In the genomic region with DNA sequence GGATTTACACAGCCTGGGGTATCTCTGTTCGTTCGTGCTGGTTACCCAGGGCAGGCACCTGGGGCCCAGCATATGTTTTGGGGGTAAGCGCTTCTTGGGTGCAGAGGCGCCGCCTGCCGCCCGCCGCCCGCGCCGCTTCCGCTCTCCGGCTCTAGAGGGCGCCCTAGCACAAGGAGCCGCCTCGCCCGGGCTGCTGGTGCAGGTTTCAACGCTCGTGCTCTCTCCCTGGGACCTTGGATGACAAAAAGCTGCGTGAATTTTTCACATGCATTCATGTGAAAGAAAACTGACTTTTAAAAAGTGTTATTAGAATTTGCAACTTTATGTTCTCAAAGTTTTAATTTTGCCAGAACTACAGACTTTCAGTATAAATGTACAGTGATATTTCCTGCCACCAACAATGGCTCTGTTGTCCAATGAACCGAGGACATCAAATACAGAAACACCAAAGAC, we compare ENCODE assay signal across 8 cellular contexts. TPM values are rescaled to one million over a fixed set of nuclear protein-coding genes. Genes with fewer than 3 reads are reported as not detected.
DNase-seq lines count a peak whose midpoint lies in the region; ATAC-seq, FAIRE-seq and TF ChIP-seq lines count a peak whose summit lies in the region.

No MANE protein-coding gene starts in this region.

- no peak overlapping the region for H3K4ac ChIP-seq in IMR-90 (ENCODE audit: low read depth, low read length)

- no peak overlapping the region for H4K91ac ChIP-seq in IMR-90 (ENCODE audit: insufficient read depth, low read depth, low read length)

- ATAC-seq in GM21619 (IDR thresholded peaks at IDR 0.05; ENCODE audit: unreplicated experiment) (peak; percentile 86), IMR-90 (ENCODE audit: low read depth) (peak; percentile 97)

- no peaks in the 10 kb centered on the region for H4K20me1 ChIP-seq in IMR-90 (ENCODE audit: insufficient read depth, low read length)
- H4K20me1 ChIP-seq in SU-DHL-6 (ENCODE audit: low read depth, low read length) = no peaks in the 10 kb centered on the region

- no peak overlapping the region for H3K18ac ChIP-seq in IMR-90 (ENCODE audit: low read depth, low read length)

- H3K79me1 ChIP-seq in IMR-90 (ENCODE audit: low read depth in 1 of 2, low read length in 2 of 2) = no peaks in the 10 kb centered on the region

- FAIRE-seq in G401.6 (lab: Jason Lieb, UNC) = peak; percentile 80

- no peak overlapping the region for H4K5ac ChIP-seq in IMR-90 (ENCODE audit: low read depth, low read length)

- no peaks in the 10 kb centered on the region for H3K27me3 Mint-ChIP-seq in activated naive CD8-positive, alpha-beta T cell treated with anti-CD3 and anti-CD28 coated beads for 36 hours

- H3K27ac ChIP-seq in IMR-90 (ENCODE audit: insufficient read depth, low read length) (no peak overlapping the region), SU-DHL-6 (ENCODE audit: low read depth, low read length) (no peak overlapping the region), cardiac muscle cell (no peak overlapping the region)

- H2BK120ac ChIP-seq in IMR-90 (ENCODE audit: low read depth, low read length) = no peak overlapping the region

- no peak overlapping the region for H3K14ac ChIP-seq in IMR-90 (replicated peaks; ENCODE audit: low read depth, low read length)

- DNase-seq in IMR-90 (peak; percentile 15), cardiac muscle cell (ENCODE audit: low read depth in 1 of 2, low spot score in 1 of 2) (peak; percentile 63 to 72), retinal pigment epithelial cell (ENCODE audit: low read depth) (no peak), cerebellar nuclear complex (lab: John Stamatoyannopoulos, UW) (no peak)
- DNase-seq in activated naive CD8-positive, alpha-beta T cell treated with anti-CD3 and anti-CD28 coated beads for 36 hours = peak; percentile 81

- no peak for TF ChIP-seq POLR2A in IMR-90 (IDR thresholded peaks at IDR 0.05; ENCODE audit: low read depth, low read length)

- H3K9me2 ChIP-seq in SU-DHL-6 (replicated peaks; ENCODE audit: insufficient read depth, low read length) = no peaks in the 10 kb centered on the region

- H3K56ac ChIP-seq in IMR-90 (ENCODE audit: extremely low read depth, insufficient read depth, low read length) = no peak overlapping the region

- H2BK20ac ChIP-seq in IMR-90 (ENCODE audit: low read depth, low read length) = no peak overlapping the region

- no peak overlapping the region for H2BK5ac ChIP-seq in IMR-90 (ENCODE audit: low read depth, low read length, poor library complexity, severe bottlenecking)

- H3K27ac Mint-ChIP-seq in activated naive CD8-positive, alpha-beta T cell treated with anti-CD3 and anti-CD28 coated beads for 36 hours = no peak overlapping the region

- H3K36me3 ChIP-seq in IMR-90 (ENCODE audit: control insufficient read depth, insufficient read depth, low read length) (no peaks in the 10 kb centered on the region), SU-DHL-6 (ENCODE audit: low read length) (no peaks in the 10 kb centered on the region), cardiac muscle cell (no peaks in the 10 kb centered on the region)

- H4K8ac ChIP-seq in IMR-90 (ENCODE audit: low read depth in 2 of 2, low read length in 2 of 2) = no peak overlapping the region

- no peaks in the 10 kb centered on the region for H3F3A ChIP-seq in SU-DHL-6 (ENCODE audit: insufficient read depth)

- no peak overlapping the region for H3K4me3 ChIP-seq in IMR-90 (ENCODE audit: insufficient read depth, low read depth, low read length)
- H3K4me3 ChIP-seq in SU-DHL-6 (ENCODE audit: insufficient read depth, low read length, poor library complexity, severe bottlenecking) = no peak overlapping the region
- H3K4me3 ChIP-seq in cardiac muscle cell = no peak overlapping the region
- no peak overlapping the region for H3K4me3 ChIP-seq in retinal pigment epithelial cell (ENCODE audit: low read length)

- H2AK5ac ChIP-seq in IMR-90 (ENCODE audit: low read depth, low read length) = no peak overlapping the region

- no peaks in the 10 kb centered on the region for H3K9me3 Mint-ChIP-seq in activated naive CD8-positive, alpha-beta T cell treated with anti-CD3 and anti-CD28 coated beads for 36 hours

- H3K27me3 ChIP-seq in IMR-90 (ENCODE audit: control insufficient read depth, insufficient read depth, low read length) = peaks cover 10% of the 10 kb centered on the region; the same call in 1 of the 2 replicates
- H3K27me3 ChIP-seq in SU-DHL-6 (ENCODE audit: low read length) = no peaks in the 10 kb centered on the region
- peaks cover 9% of the 10 kb centered on the region for H3K27me3 ChIP-seq in cardiac muscle cell

- no peaks in the 10 kb centered on the region for H3K4me1 ChIP-seq in IMR-90 (ENCODE audit: control insufficient read depth, insufficient read depth, low read length)
- H3K4me1 ChIP-seq in cardiac muscle cell (ENCODE audit: low read depth) = no peaks in the 10 kb centered on the region

- H2AK9ac ChIP-seq in IMR-90 (replicated peaks; ENCODE audit: low read depth, low read length, poor library complexity) = no peak overlapping the region

- H3K23ac ChIP-seq in IMR-90 (ENCODE audit: low read depth, low read length) = no peak overlapping the region

- H3K9me3 ChIP-seq in IMR-90 (ENCODE audit: control insufficient read depth, insufficient read depth, low read length) (no peaks in the 10 kb centered on the region), SU-DHL-6 (ENCODE audit: insufficient read depth, low read length) (no peaks in the 10 kb centered on the region), cardiac muscle cell (ENCODE audit: low read depth) (no peaks in the 10 kb centered on the region)

- peak; percentile 89 for TF ChIP-seq RAD21 in IMR-90 (IDR thresholded peaks at IDR 0.05; ENCODE audit: low read length)

- H3K4me1 Mint-ChIP-seq in activated naive CD8-positive, alpha-beta T cell treated with anti-CD3 and anti-CD28 coated beads for 36 hours = peaks cover 2% of the 10 kb centered on the region

- no TSS peak for BruUV-seq in IMR-90 (replicated peaks; lab: Mats Ljungman, UMichigan)

- H2BK15ac ChIP-seq in IMR-90 (ENCODE audit: low read depth, low read length) = no peak overlapping the region

- POLR2A ChIA-PET in IMR-90 (lab: Charles Lee; ENCODE audit: unreplicated experiment) = no interaction called here

- peak overlapping the region; percentile 3 for H2AFZ ChIP-seq in IMR-90 (replicated peaks; ENCODE audit: low read length, poor library complexity)
- no peak overlapping the region for H2AFZ ChIP-seq in SU-DHL-6 (ENCODE audit: low read depth, low read length, severe bottlenecking)

- H3K4me3 Mint-ChIP-seq in activated naive CD8-positive, alpha-beta T cell treated with anti-CD3 and anti-CD28 coated beads for 36 hours = no peak overlapping the region

- CTCF ChIA-PET in IMR-90 (lab: Yijun Ruan, JAX) = interaction anchor here (0.6 to 1.2 kb wide), 6 partner anchors 9 to 131 kb away, joined by 3 to 20 read pairs (median 4); no protein-coding TSS in a partner anchor

- no peak overlapping the region for H3K4me2 ChIP-seq in IMR-90 (ENCODE audit: low read depth, low read length)
- no peak overlapping the region for H3K4me2 ChIP-seq in SU-DHL-6 (ENCODE audit: low read depth, low read length, poor library complexity, severe bottlenecking)

- in situ Hi-C loops in IMR-90 (cut with MboI; ENCODE audit: low sequenced_read_pairs) = loop anchor here (5.0 kb wide), 1 partner anchor 122 kb away; no protein-coding TSS in a partner anchor

- H3K9ac ChIP-seq in IMR-90 (ENCODE audit: low read depth, low read length) = no peak overlapping the region
- no peak overlapping the region for H3K9ac ChIP-seq in SU-DHL-6 (ENCODE audit: low read length)

- H3K9me1 ChIP-seq in IMR-90 (ENCODE audit: insufficient read depth, low read length) = no peaks in the 10 kb centered on the region

- peak; percentile 98 for TF ChIP-seq CTCF in IMR-90 (conservative IDR thresholded peaks at IDR 0.05; ENCODE audit: low read depth, low read length)
- peak; percentile 94 for TF ChIP-seq CTCF in SU-DHL-6 (IDR thresholded peaks at IDR 0.05; ENCODE audit: insufficient read depth, low read length, poor library complexity, severe bottlenecking)
- TF ChIP-seq CTCF in cardiac muscle cell (IDR thresholded peaks at IDR 0.05; ENCODE audit: low read depth, low read length) = peak; percentile 99
- peak; percentile 91 for TF ChIP-seq CTCF in retinal pigment epithelial cell (conservative IDR thresholded peaks at IDR 0.05; ENCODE audit: low read depth, low read length)

- H3K79me2 ChIP-seq in SU-DHL-6 (ENCODE audit: insufficient read depth, low read length) = no peaks in the 10 kb centered on the region

- H3K36me3 Mint-ChIP-seq in activated naive CD8-positive, alpha-beta T cell treated with anti-CD3 and anti-CD28 coated beads for 36 hours = no peaks in the 10 kb centered on the region

- no CpG with 5 or more reads among the region's 21 CpGs for WGBS in IMR-90 (ENCODE audit: extremely low coverage in 2 of 2, insufficient read length in 1 of 2), 2 experiments

- intact Hi-C loops in IMR-90 (cut with micrococcal nuclease) = loop anchor here (1.0 to 5.0 kb wide), 2 partner anchors 107 to 125 kb away; a partner anchor contains a TSS

- dilution Hi-C loops in IMR-90 (cut with HindIII; ENCODE audit: low sequenced_read_pairs, unreplicated experiment) = no loop called here

TF ChIP-seq in IMR-90, 13 proteins besides CTCF, POLR2A, EP300 and RAD21 (continues in another document):
- TF ChIP-seq SMC3 (IDR thresholded peaks at IDR 0.05; ENCODE audit: low read depth, low read length) (peak; percentile 73), MXI1 (IDR thresholded peaks at IDR 0.05; ENCODE audit: borderline replicate concordance, low read depth, low read length) (no peak), BHLHE40 (IDR thresholded peaks at IDR 0.05; ENCODE audit: low read depth, low read length) (no peak), CHD1 (IDR thresholded peaks at IDR 0.05; ENCODE audit: low read depth, low read length) (no peak), MAZ (IDR thresholded peaks at IDR 0.05; ENCODE audit: borderline replicate concordance, low read depth, low read length) (no peak), RCOR1 (IDR thresholded peaks at IDR 0.05; ENCODE audit: insufficient replicate concordance, low read length) (no peak), NFE2L2 (IDR thresholded peaks at IDR 0.05; ENCODE audit: low read depth, low read length) (no peak)
- TF ChIP-seq, protein P1, sequence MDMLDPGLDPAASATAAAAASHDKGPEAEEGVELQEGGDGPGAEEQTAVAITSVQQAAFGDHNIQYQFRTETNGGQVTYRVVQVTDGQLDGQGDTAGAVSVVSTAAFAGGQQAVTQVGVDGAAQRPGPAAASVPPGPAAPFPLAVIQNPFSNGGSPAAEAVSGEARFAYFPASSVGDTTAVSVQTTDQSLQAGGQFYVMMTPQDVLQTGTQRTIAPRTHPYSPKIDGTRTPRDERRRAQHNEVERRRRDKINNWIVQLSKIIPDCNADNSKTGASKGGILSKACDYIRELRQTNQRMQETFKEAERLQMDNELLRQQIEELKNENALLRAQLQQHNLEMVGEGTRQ (IDR thresholded peaks at IDR 0.05; ENCODE audit: low read depth, low read length) = no peak

RNA-seq across cellular contexts. Expression of a gene that starts 32.5 kb away (rescaled TPM):
- not detected in 2 replicates for total RNA-seq in IMR-90 (2012; rRNA removed)
- polyA plus RNA-seq in IMR-90 (2012; rRNA removed) = not detected in 2 replicates
- polyA plus RNA-seq in IMR-90 (2012; cell fraction: cytosol; rRNA removed) = 0.01 TPM in 1 of 2 replicates, not detected in the other
- polyA plus RNA-seq in IMR-90 (2012; cell fraction: nucleus; rRNA removed; ENCODE audit: low replicate concordance) = not detected in 2 replicates
- under 1 TPM; 0.08 to 0.33 TPM for total RNA-seq in activated naive CD8-positive, alpha-beta T cell treated with anti-CD3 and anti-CD28 coated beads for 36 hours
- 0.12 and 0.92 TPM in 2 replicates for total RNA-seq in cardiac muscle cell
- polyA plus RNA-seq in cardiac muscle cell = 0.33 TPM in 1 of 2 replicates, not detected in the other

Comparison
In these comparisons a context has a peak if more than half of its experiments do, and no peak if none do; other contexts are left out.
1. DNase-seq: peak in IMR-90 (single experiment), activated naive CD8-positive, alpha-beta T cell treated with anti-CD3 and anti-CD28 coated beads for 36 hours (single experiment) and cardiac muscle cell (2 of 2); none in retinal pigment epithelial cell (single experiment) and cerebellar nuclear complex (0 of 2).
2. Peak in every context shown above with its lines, with median percentiles within 50 percentile points of each other: CTCF ChIP-seq.